Comparison of ENCODE assay signal across 1 cellular context in the genomic region with DNA sequence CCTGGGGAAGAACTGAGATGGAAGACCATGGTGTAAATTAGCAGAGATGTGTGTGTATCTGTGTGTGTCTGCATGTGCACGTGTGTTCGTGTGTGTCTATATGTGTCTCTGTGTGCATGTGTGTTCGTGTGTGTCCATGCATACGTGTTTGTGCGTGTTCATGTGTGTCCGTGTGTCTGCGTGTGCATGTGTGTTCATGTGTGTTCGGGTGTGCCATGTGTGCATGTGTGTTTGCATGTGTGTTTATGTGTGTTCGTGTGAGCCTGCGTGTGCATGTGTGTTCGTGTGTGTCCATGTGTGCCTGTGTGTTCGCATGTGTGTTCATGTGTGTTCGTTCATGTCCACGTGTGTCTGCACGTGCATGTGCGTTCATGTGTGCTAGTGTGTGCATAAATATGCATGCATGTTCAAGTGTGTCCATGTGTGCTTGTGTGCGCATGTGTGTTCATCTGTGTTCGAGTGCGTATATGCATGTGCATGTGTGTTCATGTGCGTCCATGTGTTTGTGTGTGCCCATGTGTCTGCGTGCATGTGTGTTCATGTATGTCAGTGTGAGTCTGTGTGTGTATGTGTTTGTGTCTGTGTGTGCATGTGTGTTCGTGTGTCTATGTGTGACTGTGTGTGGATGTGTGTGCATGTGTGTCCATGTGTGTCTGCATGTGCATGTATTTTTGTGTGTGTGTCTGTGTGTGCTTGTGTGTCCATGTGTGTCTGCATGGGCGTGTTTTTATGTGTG.
TF ChIP-seq lines count a peak whose summit lies in the region.

No MANE protein-coding gene starts in this region.

TF ChIP-seq in K562, 482 proteins besides CTCF, POLR2A, EP300 and RAD21:
- TF ChIP-seq HIVEP1 (CRISPR knock-in tag; IDR thresholded peaks at IDR 0.05) (no peak), PHF20 (IDR thresholded peaks at IDR 0.05; ENCODE audit: partially characterized antibody) (peak; percentile 31), IRF2 (CRISPR knock-in tag; IDR thresholded peaks at IDR 0.05) (0 out of 2 replicates have a peak, but pooled peaks have one; percentile 11)
- TF ChIP-seq, protein P1, sequence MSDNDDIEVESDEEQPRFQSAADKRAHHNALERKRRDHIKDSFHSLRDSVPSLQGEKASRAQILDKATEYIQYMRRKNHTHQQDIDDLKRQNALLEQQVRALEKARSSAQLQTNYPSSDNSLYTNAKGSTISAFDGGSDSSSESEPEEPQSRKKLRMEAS (CRISPR knock-in tag; IDR thresholded peaks at IDR 0.05), result peak; percentile 50; the same call in 1 of the 2 replicates
